In the genomic region with DNA sequence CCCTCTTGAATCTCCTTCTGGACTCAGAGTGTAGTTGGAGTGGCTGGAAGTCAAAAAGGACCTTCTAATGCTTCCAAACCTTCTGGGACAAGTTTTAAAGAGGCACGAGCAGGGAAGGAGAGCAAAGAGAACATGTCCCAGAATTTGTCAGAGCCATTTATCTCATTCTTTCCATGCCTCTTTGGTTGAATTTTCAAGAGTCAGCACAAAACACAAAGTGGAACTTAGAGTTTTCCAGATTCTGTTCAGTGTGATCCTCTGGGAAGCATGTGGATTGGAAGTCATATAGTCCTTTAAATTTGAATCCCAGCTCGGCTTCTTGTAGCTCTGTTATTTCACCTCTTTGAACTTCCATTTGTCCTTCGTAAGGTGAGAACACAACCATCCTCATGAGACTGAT, we compare ENCODE assay signal across 22 cellular contexts.
DNase-seq lines count a peak whose midpoint lies in the region; ATAC-seq, FAIRE-seq and TF ChIP-seq lines count a peak whose summit lies in the region.
"Had no signal": no experiment of that assay in that cellular context is flagged by ENCODE, and none has a peak within 500 bp of the region (broad histone marks: within the 10 kb centered on the region; RNA-seq: fewer than 3 reads in every experiment).

No MANE protein-coding gene starts in this region.

- H3K9me3 ChIP-seq in A549 (peaks cover 4% of the 10 kb centered on the region; the same call in 1 of the 3 replicates), K562 (replicated peaks; ENCODE audit: control insufficient read depth, insufficient read depth, low read depth, low read length) (no peaks in the 10 kb centered on the region), colonic mucosa (no peaks in the 10 kb centered on the region)
- H3K9me3 ChIP-seq in BLaER1 treated with 17β-estradiol and CSF1 and Interleukin-3, amounts not matched to agents 10 nM and 100 nM (replicated peaks in 1 of 11) = peaks cover 10 to 30% (median 16%) of the 10 kb centered on the region in 11 experiments; a peak in 20 of 22 replicates
- H3K9me3 ChIP-seq: BLaER1 had no signal

- WGBS in A549 (ENCODE audit: missing lambda C conversion rate) = 69% methylated on average over 3 of the region's 3 CpGs
- 0% methylated on average over 3 of the region's 3 CpGs for whole genome bisulfite sequencing in K562 (ENCODE audit: insufficient coverage, low coverage, missing lambda C conversion rate)

- TF ChIP-seq RAD21 in A549 (conservative IDR thresholded peaks at IDR 0.05 in 1 of 2, IDR thresholded peaks at IDR 0.05 in 1 of 2) (no peak), K562 (CRISPR knock-in tag; conservative IDR thresholded peaks at IDR 0.05 in 1 of 2, IDR thresholded peaks at IDR 0.05 in 1 of 2) (no peak)

- no peak overlapping the region for H3K9ac ChIP-seq in BLaER1 treated with 17β-estradiol and CSF1 and Interleukin-3, amounts not matched to agents 10 nM and 100 nM
- no peak overlapping the region for H3K9ac ChIP-seq in K562 (ENCODE audit: insufficient read depth in 1 of 2, low read depth in 2 of 2, low read length in 2 of 2)
- no peak overlapping the region for H3K9ac ChIP-seq in colonic mucosa (ENCODE audit: low read depth in 2 of 2, low read length in 2 of 2)
- H3K9ac ChIP-seq: BLaER1 had no signal

- no peaks in the 10 kb centered on the region for H3K79me2 ChIP-seq in K562 (ENCODE audit: control insufficient read depth, insufficient read depth, low read length)

- in situ Hi-C loops in K562 (cut with MboI) = no loop called here

- H3K4me1 ChIP-seq in A549 (no peaks in the 10 kb centered on the region), K562 (replicated peaks in 1 of 2; ENCODE audit: control insufficient read depth in 2 of 2, insufficient read depth in 2 of 2, low read length in 2 of 2) (no peaks in the 10 kb centered on the region), colonic mucosa (no peaks in the 10 kb centered on the region)
- H3K4me1 ChIP-seq in BLaER1 treated with 17β-estradiol and CSF1 and Interleukin-3, amounts not matched to agents 10 nM and 100 nM = peaks cover 0 to 10% (median 7%) of the 10 kb centered on the region in 10 experiments; a peak in 15 of 20 replicates

- no peaks in the 10 kb centered on the region for H3K27me3 ChIP-seq in BLaER1 treated with 17β-estradiol and CSF1 and Interleukin-3, amounts not matched to agents 10 nM and 100 nM
- H3K27me3 ChIP-seq in K562 (ENCODE audit: control insufficient read depth in 2 of 2, insufficient read depth in 2 of 2, low read length in 2 of 2) (peaks cover 0 to 2% of the 10 kb centered on the region in 2 experiments; a peak in 3 of 5 replicates), colonic mucosa (no peaks in the 10 kb centered on the region)
- H3K27me3 ChIP-seq: BLaER1 had no signal

- CTCF ChIA-PET in A549 (lab: Yijun Ruan, JAX) = interaction anchor here (3.0 kb wide), 1 partner anchor 9 kb away, joined by 14 read pairs; no protein-coding TSS in a partner anchor
- CTCF ChIA-PET in K562 (lab: Yijun Ruan, JAX; ENCODE audit: low intra/inter-chr PET ratio) = no interaction called here

- H3K4me3 ChIP-seq in A549 (no peak overlapping the region), K562 (no peak overlapping the region), colonic mucosa (no peak overlapping the region)
- H3K4me3 ChIP-seq in BLaER1 treated with 17β-estradiol and CSF1 and Interleukin-3, amounts not matched to agents 10 nM and 100 nM = no peak overlapping the region
- H3K4me3 ChIP-seq: BLaER1, GM12878 had no signal

- H3K27ac ChIP-seq in A549 (no peak overlapping the region), K562 (ENCODE audit: extremely low read depth, low read depth, low read length) (no peak overlapping the region), colonic mucosa (no peak overlapping the region)
- peak overlapping the region in 4 of 11 experiments; percentile 20 to 43 (median 28); a peak in 5 of 22 replicates for H3K27ac ChIP-seq in BLaER1 treated with 17β-estradiol and CSF1 and Interleukin-3, amounts not matched to agents 10 nM and 100 nM
- H3K27ac ChIP-seq: BLaER1 had no signal

- H2AFZ ChIP-seq in K562 (ENCODE audit: low read depth, low read length) = no peak overlapping the region

- intact Hi-C loops in K562 (cut with micrococcal nuclease) (no loop called here), colonic mucosa (cut with DNase I) (no loop called here)

- no peaks in the 10 kb centered on the region for H4K20me1 ChIP-seq in BLaER1 treated with 17β-estradiol and CSF1 and Interleukin-3, amounts not matched to agents 10 nM and 100 nM
- H4K20me1 ChIP-seq in K562 (replicated peaks; ENCODE audit: control insufficient read depth, insufficient read depth, low read length) = no peaks in the 10 kb centered on the region; the same call in 1 of the 2 replicates
- H4K20me1 ChIP-seq: BLaER1 had no signal

- H3K9me3 Mint-ChIP-seq in memory B cell = no peaks in the 10 kb centered on the region
- peaks cover 6% of the 10 kb centered on the region for H3K9me3 Mint-ChIP-seq in mesothelial cell of epicardium
- H3K9me3 Mint-ChIP-seq: CD4-positive, alpha-beta T cell had no signal

- no peak for TF ChIP-seq CTCF in A549 (IDR thresholded peaks at IDR 0.05)
- no peak for TF ChIP-seq CTCF in K562 (IDR thresholded peaks at IDR 0.05 in 2 of 3, conservative IDR thresholded peaks at IDR 0.05 in 1 of 3; ENCODE audit: insufficient read depth in 2 of 3, low read depth in 1 of 3, low read length in 3 of 3)
- TF ChIP-seq CTCF in mesothelial cell of epicardium (IDR thresholded peaks at IDR 0.05; ENCODE audit: unreplicated experiment) = no peak
- no peak for TF ChIP-seq CTCF in colonic mucosa (IDR thresholded peaks at IDR 0.05)

- DNase-seq in A549 (ENCODE audit: low read depth in 1 of 2, low spot score in 1 of 2) = no peak
- DNase-seq in K562 (ENCODE audit: extremely low read depth in 1 of 4, low spot score in 3 of 4) = no peak
- DNase-seq in memory B cell (ENCODE audit: low spot score in 2 of 2) = no peak
- DNase-seq in mesothelial cell of epicardium (ENCODE audit: low spot score in 2 of 2, unreplicated experiment in 2 of 2) = no peak
- no peak for DNase-seq in colonic mucosa
- DNase-seq: 8988T; CD4-positive, alpha-beta T cell; CD8-positive, alpha-beta memory T cell; DMS 273 treated with DMSO at 0.1 percent for 48 hours; DMS79; EL; GDM1; GOT3; HCEC 1CT had no signal

- H3K4me1 Mint-ChIP-seq in memory B cell (peaks cover 5% of the 10 kb centered on the region), mesothelial cell of epicardium (no peaks in the 10 kb centered on the region)
- H3K4me1 Mint-ChIP-seq: CD8-positive, alpha-beta memory T cell had no signal

- peaks cover 0 to 45% (median 0%) of the 10 kb centered on the region in 11 experiments; a peak in 9 of 22 replicates for H3K36me3 ChIP-seq in BLaER1 treated with 17β-estradiol and CSF1 and Interleukin-3, amounts not matched to agents 10 nM and 100 nM
- H3K36me3 ChIP-seq in K562 (ENCODE audit: control insufficient read depth, insufficient read depth, low read length) (no peaks in the 10 kb centered on the region), colonic mucosa (no peaks in the 10 kb centered on the region)
- H3K36me3 ChIP-seq: BLaER1 had no signal

- no peaks in the 10 kb centered on the region for H3K9me1 ChIP-seq in K562 (ENCODE audit: control insufficient read depth, insufficient read depth, low read length)

- ATAC-seq in A549 = no peak
- ATAC-seq in K562 = no peak
- no peak for ATAC-seq in memory B cell (ENCODE audit: low read depth)
- ATAC-seq in GM18505 (IDR thresholded peaks at IDR 0.05; ENCODE audit: unreplicated experiment) = no peak
- ATAC-seq: GM12878 had no signal

- H3K36me3 Mint-ChIP-seq in memory B cell = no peaks in the 10 kb centered on the region
- no peaks in the 10 kb centered on the region for H3K36me3 Mint-ChIP-seq in mesothelial cell of epicardium

- TF ChIP-seq EP300 in A549 (IDR thresholded peaks at IDR 0.05) (no peak), K562 (IDR thresholded peaks at IDR 0.05; ENCODE audit: low read length) (no peak)

- H3K4me3 Mint-ChIP-seq in memory B cell = no peak overlapping the region
- no peak overlapping the region for H3K4me3 Mint-ChIP-seq in mesothelial cell of epicardium
- H3K4me3 Mint-ChIP-seq: CD14-positive monocyte; CD4-positive, alpha-beta T cell; CD8-positive, alpha-beta memory T cell had no signal

- BruUV-seq in K562 (replicated peaks; lab: Mats Ljungman, UMichigan) = no TSS peak

- H3K27ac Mint-ChIP-seq in memory B cell = peak overlapping the region; percentile 32
- no peak overlapping the region for H3K27ac Mint-ChIP-seq in mesothelial cell of epicardium
- H3K27ac Mint-ChIP-seq: CD4-positive, alpha-beta T cell had no signal

- H3K27me3 Mint-ChIP-seq in memory B cell (peaks cover 4% of the 10 kb centered on the region), mesothelial cell of epicardium (ENCODE audit: low read depth) (peaks cover 22% of the 10 kb centered on the region)
- H3K27me3 Mint-ChIP-seq: CD4-positive, alpha-beta T cell; CD8-positive, alpha-beta memory T cell had no signal

- H3K4me2 ChIP-seq in A549 = no peak overlapping the region
- H3K4me2 ChIP-seq in BLaER1 treated with 17β-estradiol and CSF1 and Interleukin-3, amounts not matched to agents 10 nM and 100 nM = peak overlapping the region in 9 of 11 experiments; percentile 11 to 70 (median 43); a peak in 13 of 22 replicates
- H3K4me2 ChIP-seq in K562 (ENCODE audit: insufficient read depth, low read length) = no peak overlapping the region
- H3K4me2 ChIP-seq: BLaER1 had no signal

- POLR2A ChIA-PET in A549 (lab: Yijun Ruan, JAX) (no interaction called here), K562 (lab: Yijun Ruan, JAX) (interaction anchor here (0.7 to 0.8 kb wide), 2 partner anchors 171 to 272 kb away, joined by 3 to 4 read pairs; no protein-coding TSS in a partner anchor)

- TF ChIP-seq POLR2A in A549 (IDR thresholded peaks at IDR 0.05; ENCODE audit: low read length) = no peak
- no peak for TF ChIP-seq POLR2A in K562 (conservative IDR thresholded peaks at IDR 0.05)
- no peak for TF ChIP-seq POLR2A in GM18505 (IDR thresholded peaks at IDR 0.05; ENCODE audit: borderline replicate concordance, extremely low read depth, insufficient read depth, insufficient read length)

- FAIRE-seq in A549 (lab: Jason Lieb, UNC) (no peak), K562 (lab: Jason Lieb, UNC) (no peak)
- FAIRE-seq: D721Med, GM12878, GM18507, H54 had no signal

TF ChIP-seq in A549, 52 proteins besides CTCF, POLR2A, EP300 and RAD21:
- no peak for TF ChIP-seq FOSL2 (IDR thresholded peaks at IDR 0.05)
- TF ChIP-seq FOSL2 (CRISPR knock-in tag; IDR thresholded peaks at IDR 0.05) = no peak
- TF ChIP-seq MAFK (IDR thresholded peaks at IDR 0.05; ENCODE audit: partially characterized antibody) = peak; percentile 77

TF ChIP-seq in K562, 482 proteins besides CTCF, POLR2A, EP300 and RAD21 (continues in another document):
- TF ChIP-seq ZNF316 (IDR thresholded peaks at IDR 0.05) (peak; percentile 65), MAFF (IDR thresholded peaks at IDR 0.05; ENCODE audit: low read length) (0 out of 2 replicates have a peak, but pooled peaks have one; percentile 17), NFYB (IDR thresholded peaks at IDR 0.05; ENCODE audit: extremely low read depth, insufficient read length) (no peak), C11orf30 (IDR thresholded peaks at IDR 0.05; ENCODE audit: low read depth) (0 out of 2 replicates have a peak, but pooled peaks have one; percentile 48), TEAD1 (CRISPR knock-in tag; IDR thresholded peaks at IDR 0.05) (no peak)

Comparison
In these comparisons a context has a peak if more than half of its experiments do, and no peak if none do; other contexts are left out.
1. H3K4me2 ChIP-seq: peak in BLaER1 treated with 17β-estradiol and CSF1 and Interleukin-3, amounts not matched to agents 10 nM and 100 nM (9 of 11); none in A549 (single experiment) and K562 (single experiment).
2. Of the 35 proteins assayed by ChIP-seq in both K562 and A549: peak only in K562: none; only in A549: MAFK; in both: none; in neither: 34.